Comparison of ENCODE assay signal across 8 cellular contexts in the genomic region with DNA sequence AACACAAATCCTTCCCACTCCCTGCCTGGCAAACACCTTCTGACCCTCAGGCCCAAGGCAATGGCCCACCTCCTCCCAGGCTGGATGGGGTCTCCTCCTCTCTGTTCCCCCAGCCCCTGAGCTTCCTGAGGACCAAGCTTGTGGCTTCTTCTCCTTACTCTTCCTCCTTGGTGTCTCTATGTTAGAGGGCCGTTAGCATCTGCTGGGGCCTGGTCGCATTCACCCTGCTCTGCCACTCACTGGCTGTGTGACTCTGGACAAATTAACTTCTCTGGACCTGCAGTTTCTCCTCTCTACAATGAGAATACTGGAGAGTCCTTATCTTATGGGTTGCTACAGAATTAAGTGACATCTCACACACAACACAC.
DNase-seq lines count a peak whose midpoint lies in the region; ATAC-seq lines count a peak whose summit lies in the region.

No MANE protein-coding gene starts in this region.

- H3K27ac ChIP-seq in layer of hippocampus (ENCODE audit: low read depth, low read length) (peak overlapping the region; percentile 94), substantia nigra (ENCODE audit: low read depth, low read length, poor library complexity, severe bottlenecking) (peak overlapping the region; percentile 88)

- no peaks in the 10 kb centered on the region for H3K27me3 ChIP-seq in layer of hippocampus (ENCODE audit: control insufficient read depth, insufficient read depth, low read length)

- H3K4me1 Mint-ChIP-seq in T-helper 2 cell treated with Interferon-gamma antibody and Interleukin-4, amounts not matched to agents 5 μg/mL and 100 μg/mL, for 36 hours (ENCODE audit: low read depth), result peaks cover 47% of the 10 kb centered on the region
- peaks cover 57% of the 10 kb centered on the region for H3K4me1 Mint-ChIP-seq in activated naive CD8-positive, alpha-beta T cell treated with anti-CD3 and anti-CD28 coated beads, Interleukin-2, amount 50 U/mL, for 24 hours

- H3K27me3 Mint-ChIP-seq in T-helper 2 cell treated with Interferon-gamma antibody and Interleukin-4, amounts not matched to agents 5 μg/mL and 100 μg/mL, for 36 hours (ENCODE audit: low read depth), result no peaks in the 10 kb centered on the region
- H3K27me3 Mint-ChIP-seq in activated naive CD8-positive, alpha-beta T cell treated with anti-CD3 and anti-CD28 coated beads, Interleukin-2, amount 50 U/mL, for 24 hours, result peaks cover 2% of the 10 kb centered on the region

- peak overlapping the region; percentile 71 for H3K27ac Mint-ChIP-seq in T-helper 2 cell treated with Interferon-gamma antibody and Interleukin-4, amounts not matched to agents 5 μg/mL and 100 μg/mL, for 36 hours
- peak overlapping the region; percentile 86 for H3K27ac Mint-ChIP-seq in activated naive CD8-positive, alpha-beta T cell treated with anti-CD3 and anti-CD28 coated beads, Interleukin-2, amount 50 U/mL, for 24 hours

- H3K36me3 Mint-ChIP-seq in T-helper 2 cell treated with Interferon-gamma antibody and Interleukin-4, amounts not matched to agents 5 μg/mL and 100 μg/mL, for 36 hours (ENCODE audit: low read depth), result peaks cover 3% of the 10 kb centered on the region
- peaks cover 2% of the 10 kb centered on the region for H3K36me3 Mint-ChIP-seq in activated naive CD8-positive, alpha-beta T cell treated with anti-CD3 and anti-CD28 coated beads, Interleukin-2, amount 50 U/mL, for 24 hours (ENCODE audit: low read depth)

- H3K4me3 Mint-ChIP-seq in T-helper 2 cell treated with Interferon-gamma antibody and Interleukin-4, amounts not matched to agents 5 μg/mL and 100 μg/mL, for 36 hours, result peak overlapping the region; percentile 73
- H3K4me3 Mint-ChIP-seq in activated naive CD8-positive, alpha-beta T cell treated with anti-CD3 and anti-CD28 coated beads, Interleukin-2, amount 50 U/mL, for 24 hours, result peak overlapping the region; percentile 89

- no peaks in the 10 kb centered on the region for H3K9me3 Mint-ChIP-seq in T-helper 2 cell treated with Interferon-gamma antibody and Interleukin-4, amounts not matched to agents 5 μg/mL and 100 μg/mL, for 36 hours
- H3K9me3 Mint-ChIP-seq in activated naive CD8-positive, alpha-beta T cell treated with anti-CD3 and anti-CD28 coated beads, Interleukin-2, amount 50 U/mL, for 24 hours, result no peaks in the 10 kb centered on the region

- no peak for ATAC-seq in activated naive CD8-positive, alpha-beta T cell treated with anti-CD3 and anti-CD28 coated beads, Interleukin-2, amount 50 U/mL, for 24 hours
- no peak for ATAC-seq in GM21529 (IDR thresholded peaks at IDR 0.05; ENCODE audit: unreplicated experiment)

- no peak for DNase-seq in T-helper 2 cell treated with Interferon-gamma antibody and Interleukin-4, amounts not matched to agents 5 μg/mL and 100 μg/mL, for 36 hours (ENCODE audit: low spot score)
- no peak for DNase-seq in T-helper 2 cell
- no peak for DNase-seq in activated naive CD8-positive, alpha-beta T cell treated with anti-CD3 and anti-CD28 coated beads, Interleukin-2, amount 50 U/mL, for 24 hours
- no peak for DNase-seq in substantia nigra (lab: John Stamatoyannopoulos, UW)
- DNase-seq in cerebellar cortex (ENCODE audit: low spot score), result no peak
- no peak for DNase-seq in RKO (ENCODE audit: low spot score)
